33 cellular contexts compared by ENCODE assay signal in the genomic region with DNA sequence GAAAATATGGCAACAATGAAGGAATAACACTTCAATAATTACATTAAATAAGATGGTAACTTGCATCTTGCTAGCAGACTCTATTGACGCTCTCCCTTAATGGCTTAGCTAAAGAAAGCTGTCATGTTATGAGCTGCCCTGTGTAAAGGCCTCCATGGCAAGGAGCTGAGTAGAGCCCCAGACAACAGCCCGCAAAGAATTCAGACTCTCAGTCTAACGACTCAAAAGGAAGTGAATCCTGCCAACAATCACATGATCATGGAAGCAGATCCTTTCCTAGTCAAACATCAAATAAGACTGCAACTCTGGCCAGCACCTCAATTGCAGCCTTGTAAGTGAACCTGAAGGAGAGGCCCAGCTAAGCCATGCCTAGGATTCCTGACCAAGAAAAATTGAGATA.
"Had no signal": no experiment of that assay in that cellular context is flagged by ENCODE, and none has a peak within 500 bp of the region (broad histone marks: within the 10 kb centered on the region; RNA-seq: fewer than 3 reads in every experiment).

No MANE protein-coding gene starts in this region.

- H2AFZ ChIP-seq: parathyroid adenoma had no signal

- H3K27ac Mint-ChIP-seq: activated naive CD4-positive, alpha-beta T cell treated with anti-CD3 and anti-CD28 coated beads for 36 hours; activated naive CD8-positive, alpha-beta T cell treated with anti-CD3 and anti-CD28 coated beads for 36 hours; brain; immature natural killer cell; natural killer cell treated with Interleukin-12 subunit alpha and Interleukin-12 subunit beta and Interleukin-15 and Interleukin-18, amount 100 ng/mL, for 72 hours; stimulated activated naive B cell treated with anti-CD40 and anti-IgM and Interleukin-4, amounts not matched to agents 10 μg/mL and 1 μg/mL and 100 μg/mL, for 72 hours; T-helper 2 cell treated with Interferon-gamma antibody and Interleukin-4, amounts not matched to agents 5 μg/mL and 100 μg/mL, for 36 hours had no signal

- H3K27me3 Mint-ChIP-seq: activated naive CD8-positive, alpha-beta T cell treated with anti-CD3 and anti-CD28 coated beads for 36 hours; natural killer cell treated with Interleukin-12 subunit alpha and Interleukin-12 subunit beta and Interleukin-15 and Interleukin-18, amount 100 ng/mL, for 72 hours; stimulated activated naive B cell treated with anti-CD40 and anti-IgM and Interleukin-4, amounts not matched to agents 10 μg/mL and 1 μg/mL and 100 μg/mL, for 72 hours had no signal

- H3K27ac ChIP-seq: adrenal gland, cardiac muscle cell, colonic mucosa, dorsolateral prefrontal cortex, left ventricle myocardium inferior, parathyroid adenoma, psoas muscle, right atrium auricular region, stomach, tibial artery had no signal

- DNase-seq: activated CD4-positive, alpha-beta T cell treated with anti-CD3 and anti-CD28 coated beads for 4 hours; activated CD4-positive, alpha-beta T cell treated with anti-CD3 and anti-CD28 coated beads, Interleukin-2, amount 50 U/mL, for 4 hours; activated CD8-positive, alpha-beta memory T cell treated with anti-CD3 and anti-CD28 coated beads for 24 hours; activated effector memory CD4-positive, alpha-beta T cell treated with anti-CD3 and anti-CD28 coated beads, Interleukin-2, amount 50 U/mL, for 16 hours; activated naive CD4-positive, alpha-beta T cell treated with anti-CD3 and anti-CD28 coated beads for 36 hours; activated naive CD8-positive, alpha-beta T cell treated with anti-CD3 and anti-CD28 coated beads for 36 hours; adrenal gland; aorta; cerebellar nuclear complex; colonic mucosa; dorsolateral prefrontal cortex; effector memory CD4-positive, alpha-beta T cell; foreskin fibroblast; head of caudate nucleus; hippocampal formation; immature natural killer cell; left ventricle myocardium inferior; mucosa of descending colon; nucleus accumbens; psoas muscle; stimulated activated CD4-positive, alpha-beta T cell treated with anti-CD3 and anti-CD28 coated beads, Interleukin-15, amount 100 ng/mL, for 24 hours; stimulated activated CD4-positive, alpha-beta T cell treated with anti-CD3 and anti-CD28 coated beads, Interleukin-2, amount 100 ng/mL, for 24 hours; stimulated activated naive B cell treated with anti-CD40 and anti-IgM and Interleukin-4, amounts not matched to agents 10 μg/mL and 1 μg/mL and 100 μg/mL, for 72 hours; stomach; T-helper 1 cell; tibial artery had no signal

- H3K4me3 ChIP-seq: adrenal gland, cardiac muscle cell, colonic mucosa, dorsolateral prefrontal cortex, left ventricle myocardium inferior, lung, mucosa of descending colon, psoas muscle, right atrium auricular region, stomach, tibial artery had no signal

- H3K4me3 Mint-ChIP-seq: activated naive CD4-positive, alpha-beta T cell treated with anti-CD3 and anti-CD28 coated beads for 36 hours; activated naive CD8-positive, alpha-beta T cell treated with anti-CD3 and anti-CD28 coated beads for 36 hours; brain; immature natural killer cell; natural killer cell treated with Interleukin-12 subunit alpha and Interleukin-12 subunit beta and Interleukin-15 and Interleukin-18, amount 100 ng/mL, for 72 hours; stimulated activated naive B cell treated with anti-CD40 and anti-IgM and Interleukin-4, amounts not matched to agents 10 μg/mL and 1 μg/mL and 100 μg/mL, for 72 hours; T-helper 2 cell treated with Interferon-gamma antibody and Interleukin-4, amounts not matched to agents 5 μg/mL and 100 μg/mL, for 36 hours had no signal

- H3K79me2 ChIP-seq: parathyroid adenoma had no signal

- H3K4me1 ChIP-seq: colonic mucosa, left ventricle myocardium inferior, parathyroid adenoma, psoas muscle, right atrium auricular region, stomach had no signal

- H3K27me3 ChIP-seq: adrenal gland, cardiac muscle cell, colonic mucosa, dorsolateral prefrontal cortex, right atrium auricular region, stomach, tibial artery had no signal

- H3K36me3 ChIP-seq: adrenal gland, cardiac muscle cell, colonic mucosa, left ventricle myocardium inferior, right atrium auricular region, tibial artery had no signal

- H3K9me3 Mint-ChIP-seq: immature natural killer cell; natural killer cell treated with Interleukin-12 subunit alpha and Interleukin-12 subunit beta and Interleukin-15 and Interleukin-18, amount 100 ng/mL, for 72 hours had no signal

- H3K4me1 Mint-ChIP-seq: brain; stimulated activated naive B cell treated with anti-CD40 and anti-IgM and Interleukin-4, amounts not matched to agents 10 μg/mL and 1 μg/mL and 100 μg/mL, for 72 hours had no signal

- ATAC-seq: mucosa of descending colon; natural killer cell treated with Interleukin-12 subunit alpha and Interleukin-12 subunit beta and Interleukin-15 and Interleukin-18, amount 100 ng/mL, for 72 hours; psoas muscle; stimulated activated naive B cell treated with anti-CD40 and anti-IgM and Interleukin-4, amounts not matched to agents 10 μg/mL and 1 μg/mL and 100 μg/mL, for 72 hours had no signal

- H3K9ac ChIP-seq: parathyroid adenoma had no signal

- H3K9me3 ChIP-seq: colonic mucosa, mucosa of descending colon, stomach had no signal
